ENCODE assay signal across 29 cellular contexts in genomic region chr2:52396836-52397235, GRCh38.
"Had no signal": no experiment of that assay in that cellular context is flagged by ENCODE, and none has a peak within 500 bp of the region (broad histone marks: within the 10 kb centered on the region; RNA-seq: fewer than 3 reads in every experiment).

No MANE protein-coding gene starts in this region.

- H3K4me1 ChIP-seq: adrenal gland, breast epithelium had no signal

- H3K9me3 ChIP-seq: adrenal gland, breast epithelium had no signal

- H3K4me3 ChIP-seq: adrenal gland, breast epithelium had no signal

- H3K27me3 ChIP-seq: adrenal gland, breast epithelium had no signal

- H3K36me3 ChIP-seq: adrenal gland, breast epithelium had no signal

- H3K27ac ChIP-seq: adrenal gland, breast epithelium, VCaP had no signal

- DNase-seq: activated CD4-positive, alpha-beta memory T cell treated with anti-CD3 and anti-CD28 coated beads, Interleukin-2, amount 10 ng/mL, durations not matched to agents 7 days and 5 days; activated CD4-positive, alpha-beta T cell treated with anti-CD3 and anti-CD28 coated beads for 36 hours; activated CD4-positive, alpha-beta T cell treated with anti-CD3 and anti-CD28 coated beads, Interleukin-2, amount 50 U/mL, for 1 hour; activated naive CD4-positive, alpha-beta T cell treated with anti-CD3 and anti-CD28 coated beads, Interleukin-2, amount 50 U/mL, for 16 hours; activated naive CD8-positive, alpha-beta T cell treated with anti-CD3 and anti-CD28 coated beads, Interleukin-2, amount 10 ng/mL, durations not matched to agents 7 days and 5 days; activated T-cell treated with anti-CD3 and anti-CD28 coated beads for 4 hours; activated T-cell treated with anti-CD3 and anti-CD28 coated beads, Interleukin-2, amount 50 U/mL, for 48 hours; adrenal gland; anterior cingulate cortex; central memory CD4-positive, alpha-beta T cell; KBM-7; NCI-H1092; NCI-H1417 treated with DMSO at 0.1 percent for 48 hours; NCI-H1694; NCI-H2029; NCI-H2107; NCI-H2171 treated with DMSO at 0.1 percent for 48 hours; NCI-H226; NCI-H69; NK-92 treated with Interleukin-12 subunit alpha and Interleukin-12 subunit beta, amount 100 ng/mL, for 24 hours; OCI-M1; RPMI8226; SHP77; T-cell; T-helper 2 cell; T1000 had no signal

- ATAC-seq: activated CD4-positive, alpha-beta T cell treated with anti-CD3 and anti-CD28 coated beads for 36 hours; Panc1; T-cell had no signal
